ENCODE assay signal across 10 cellular contexts in the genomic region with DNA sequence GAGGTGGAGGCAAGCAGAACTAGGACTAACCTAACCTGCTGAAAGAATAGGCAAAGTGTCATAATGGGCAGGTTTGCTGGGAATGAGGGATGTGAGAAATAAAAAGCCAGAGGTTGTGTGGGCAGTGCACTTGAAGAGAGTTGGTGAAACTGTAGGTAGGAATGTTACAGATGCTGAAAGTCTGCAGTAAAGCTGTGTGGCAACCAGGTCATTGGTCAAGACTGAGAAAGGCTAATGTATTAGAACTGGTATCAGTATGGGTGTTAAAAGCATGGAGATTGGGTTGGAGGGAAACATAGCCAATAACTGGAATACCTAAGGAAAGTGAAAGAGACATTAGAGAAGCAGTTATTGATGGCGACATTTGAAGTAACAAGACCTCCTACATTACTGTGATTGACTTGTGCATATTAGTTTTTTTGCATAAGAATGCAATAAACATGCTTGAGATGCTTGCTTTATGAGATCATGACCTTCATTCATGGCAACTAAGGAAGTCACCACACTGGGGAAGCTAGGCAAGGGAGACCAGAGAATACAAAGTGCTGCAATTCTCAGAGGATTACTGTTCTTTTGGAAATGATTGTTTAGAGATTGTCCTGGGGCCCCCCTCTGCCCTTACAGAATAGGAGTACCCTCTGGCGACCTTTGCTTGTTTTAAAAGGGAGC. TPM values are rescaled to one million over a fixed set of nuclear protein-coding genes. Genes with fewer than 3 reads are reported as not detected.
DNase-seq lines count a peak whose midpoint lies in the region; ATAC-seq and TF ChIP-seq lines count a peak whose summit lies in the region.
"Had no signal": no experiment of that assay in that cellular context is flagged by ENCODE, and none has a peak within 500 bp of the region (broad histone marks: within the 10 kb centered on the region; RNA-seq: fewer than 3 reads in every experiment).

No MANE protein-coding gene starts in this region.

- H3K4ac ChIP-seq in H9 (ENCODE audit: low read depth, low read length) = no peak overlapping the region

- no peak overlapping the region for H3K56ac ChIP-seq in H9 (ENCODE audit: insufficient read length, low read depth, low read length)

- H2AFZ ChIP-seq in H9 (ENCODE audit: low read length) = no peak overlapping the region
- H2AFZ ChIP-seq in MM.1S (ENCODE audit: low read length) = no peak overlapping the region

- H3K27me3 ChIP-seq in H9 (ENCODE audit: insufficient read depth, low read length) (no peaks in the 10 kb centered on the region), skeletal muscle satellite cell (ENCODE audit: control insufficient read depth, insufficient read depth, low read length) (no peaks in the 10 kb centered on the region), MM.1S (replicated peaks; ENCODE audit: insufficient read depth, low read length) (no peaks in the 10 kb centered on the region)

- no peak overlapping the region for H4K8ac ChIP-seq in H9 (replicated peaks; ENCODE audit: insufficient read length, low read depth, low read length)

- H3K36me3 Mint-ChIP-seq in H9 (ENCODE audit: insufficient read depth in 1 of 3, low read depth in 3 of 3) (peaks cover 0 to 12% (median 7%) of the 10 kb centered on the region in 3 experiments; a peak in 5 of 7 replicates), WTC11 (peaks cover 7% of the 10 kb centered on the region)

- no peak overlapping the region for H3K23ac ChIP-seq in H9 (ENCODE audit: insufficient read length, low read depth, low read length)

- no peak overlapping the region for H3K14ac ChIP-seq in H9 (ENCODE audit: insufficient read depth, low read length)

- no peak overlapping the region for H2BK15ac ChIP-seq in H9 (ENCODE audit: low read depth, low read length)

- H4K5ac ChIP-seq in H9 (ENCODE audit: insufficient read length, low read depth, low read length) = no peak overlapping the region

- H3K79me1 ChIP-seq in H9 (ENCODE audit: insufficient read depth, low read depth, low read length, poor library complexity, severe bottlenecking) = no peaks in the 10 kb centered on the region

- H3F3A ChIP-seq in MM.1S (ENCODE audit: insufficient read depth, low read length) = no peaks in the 10 kb centered on the region

- peak overlapping the region; percentile 3 for H2BK5ac ChIP-seq in H9 (ENCODE audit: insufficient read length, low read length)

- no peak overlapping the region for H3T11ph ChIP-seq in H9 (ENCODE audit: low read length)

- H4K91ac ChIP-seq in H9 (ENCODE audit: insufficient read length, low read depth, low read length) = no peak overlapping the region

- H3K9ac ChIP-seq in H9 (ENCODE audit: extremely low read depth, insufficient read length, low read length) (no peak overlapping the region), skeletal muscle satellite cell (ENCODE audit: low read depth, low read length) (peak overlapping the region; percentile 29), MM.1S (ENCODE audit: low read length) (no peak overlapping the region)

- H3K27ac ChIP-seq in H9 (ENCODE audit: insufficient read length, low read depth, low read length) (peak overlapping the region; percentile 96), MM.1S (ENCODE audit: low read length) (no peak overlapping the region)

- H2BK12ac ChIP-seq in H9 (ENCODE audit: insufficient read length, low read depth, low read length) = no peak overlapping the region

- H3K79me2 ChIP-seq in H9 (ENCODE audit: insufficient read depth, low read length) (peaks cover 42% of the 10 kb centered on the region; the same call in 1 of the 2 replicates), MM.1S (ENCODE audit: low read length) (no peaks in the 10 kb centered on the region)

- H3K4me3 Mint-ChIP-seq in H9 = peak overlapping the region; percentile 9 to 30; a peak in 4 of 5 replicates
- H3K4me3 Mint-ChIP-seq in WTC11 = peak overlapping the region; percentile 46
- H3K4me3 Mint-ChIP-seq: stimulated activated naive CD8-positive, alpha-beta T cell treated with anti-CD3 and anti-CD28 coated beads, Interleukin-15, amount 100 ng/mL, for 72 hours had no signal

- H3K23me2 ChIP-seq in H9 (ENCODE audit: insufficient read length, low read depth, low read length, poor library complexity, severe bottlenecking) = peaks cover 2% of the 10 kb centered on the region

- DNase-seq in H9 (peak; percentile 77), WTC11 (ENCODE audit: low spot score) (no peak), foreskin melanocyte (peak; percentile 89), MM.1S (no peak)
- DNase-seq: NCI-H2171 treated with DMSO at 0.1 percent for 48 hours; stimulated activated naive CD8-positive, alpha-beta T cell treated with anti-CD3 and anti-CD28 coated beads, Interleukin-15, amount 100 ng/mL, for 72 hours had no signal

- H3K4me3 ChIP-seq in skeletal muscle satellite cell (ENCODE audit: low read length) = peak overlapping the region; percentile 25
- H3K4me3 ChIP-seq in MM.1S (ENCODE audit: low read length) = no peak overlapping the region

- CTCF ChIA-PET in WTC11 (lab: Charles Lee) = interaction anchor here (0.9 to 2.5 kb wide), 2 partner anchors 11 to 16 kb away, joined by 3 to 13 read pairs; partner anchors contain the start of gene GULP1

- peak overlapping the region; percentile 1 for H3K18ac ChIP-seq in H9 (ENCODE audit: insufficient read length, low read depth, low read length)

- ATAC-seq in WTC11 (peak; percentile 88), GM18517 (IDR thresholded peaks at IDR 0.05; ENCODE audit: unreplicated experiment) (no peak), HG03196 (IDR thresholded peaks at IDR 0.05; ENCODE audit: unreplicated experiment) (no peak)
- ATAC-seq: stimulated activated naive CD8-positive, alpha-beta T cell treated with anti-CD3 and anti-CD28 coated beads, Interleukin-15, amount 100 ng/mL, for 72 hours had no signal

- TF ChIP-seq CTCF in H9 (conservative IDR thresholded peaks at IDR 0.05) (no peak), WTC11 (IDR thresholded peaks at IDR 0.05) (no peak), MM.1S (IDR thresholded peaks at IDR 0.05; ENCODE audit: low read length) (no peak)

- peaks cover 32% of the 10 kb centered on the region for H3K4me1 ChIP-seq in H9 (ENCODE audit: insufficient read depth, low read length)
- H3K4me1 ChIP-seq in skeletal muscle satellite cell (ENCODE audit: control insufficient read depth, insufficient read depth, low read length) = peaks cover 45% of the 10 kb centered on the region
- H3K4me1 ChIP-seq in MM.1S (ENCODE audit: low read length) = no peaks in the 10 kb centered on the region

- H3K9me3 Mint-ChIP-seq in H9 (peaks cover 0 to 6% of the 10 kb centered on the region in 2 experiments; a peak in 3 of 5 replicates), WTC11 (peaks cover 5% of the 10 kb centered on the region)
- H3K9me3 Mint-ChIP-seq: stimulated activated naive CD8-positive, alpha-beta T cell treated with anti-CD3 and anti-CD28 coated beads, Interleukin-15, amount 100 ng/mL, for 72 hours had no signal

- no peaks in the 10 kb centered on the region for H3K27me3 Mint-ChIP-seq in H9 (ENCODE audit: low read depth)
- H3K27me3 Mint-ChIP-seq in WTC11 (ENCODE audit: low read depth) = no peaks in the 10 kb centered on the region
- H3K27me3 Mint-ChIP-seq: stimulated activated naive CD8-positive, alpha-beta T cell treated with anti-CD3 and anti-CD28 coated beads, Interleukin-15, amount 100 ng/mL, for 72 hours had no signal

- no CpG with 5 or more reads among the region's 2 CpGs for WGBS in H9 (ENCODE audit: extremely low coverage, insufficient read length, low lambda C conversion rate)

- peak overlapping the region; percentile 93 to 100 (median 98) for H3K27ac Mint-ChIP-seq in H9
- peak overlapping the region; percentile 94 for H3K27ac Mint-ChIP-seq in WTC11
- H3K27ac Mint-ChIP-seq: stimulated activated naive CD8-positive, alpha-beta T cell treated with anti-CD3 and anti-CD28 coated beads, Interleukin-15, amount 100 ng/mL, for 72 hours had no signal

- H3K4me1 Mint-ChIP-seq in H9 (peaks cover 80 to 81% of the 10 kb centered on the region in 2 experiments), WTC11 (peaks cover 85% of the 10 kb centered on the region)
- H3K4me1 Mint-ChIP-seq: stimulated activated naive CD8-positive, alpha-beta T cell treated with anti-CD3 and anti-CD28 coated beads, Interleukin-15, amount 100 ng/mL, for 72 hours had no signal

- H2BK20ac ChIP-seq in H9 (ENCODE audit: low read depth, low read length, poor library complexity, severe bottlenecking) = no peak overlapping the region

- H3K9me2 ChIP-seq in MM.1S (replicated peaks; ENCODE audit: insufficient read depth, low read length) = no peaks in the 10 kb centered on the region

- H4K20me1 ChIP-seq in H9 (ENCODE audit: control insufficient read depth, insufficient read depth, insufficient read length) (no peaks in the 10 kb centered on the region), MM.1S (ENCODE audit: insufficient read depth, low read length) (no peaks in the 10 kb centered on the region)

- POLR2A ChIA-PET in WTC11 (lab: Charles Lee) = interaction anchor here (1.1 to 3.0 kb wide), 2 partner anchors 11 to 16 kb away, joined by 3 to 25 read pairs; partner anchors contain the start of gene GULP1

- H3K36me3 ChIP-seq in skeletal muscle satellite cell (ENCODE audit: insufficient read depth, low read length) (no peaks in the 10 kb centered on the region), MM.1S (replicated peaks; ENCODE audit: insufficient read depth, low read length) (no peaks in the 10 kb centered on the region)

- no peak overlapping the region for H2AK5ac ChIP-seq in H9 (ENCODE audit: insufficient read length, low read length)

- H3K4me2 ChIP-seq in H9 (ENCODE audit: insufficient read depth, insufficient read length, low read length) = peak overlapping the region; percentile 29
- H3K4me2 ChIP-seq in skeletal muscle satellite cell (ENCODE audit: low read length) = peak overlapping the region; percentile 46
- H3K4me2 ChIP-seq in MM.1S (ENCODE audit: low read depth, low read length) = no peak overlapping the region

- no peak overlapping the region for H2BK120ac ChIP-seq in H9 (ENCODE audit: low read depth, low read length, poor library complexity, severe bottlenecking)

- H3K9me3 ChIP-seq in H9 (ENCODE audit: control insufficient read depth, low read depth, low read length) (no peaks in the 10 kb centered on the region), skeletal muscle satellite cell (replicated peaks; ENCODE audit: low read length) (no peaks in the 10 kb centered on the region), MM.1S (replicated peaks; ENCODE audit: insufficient read depth, low read length) (no peaks in the 10 kb centered on the region)

TF ChIP-seq in WTC11, 78 proteins besides CTCF, POLR2A, EP300 and RAD21 (continues in another document):
- TF ChIP-seq FOXJ3 (CRISPR knock-in tag; IDR thresholded peaks at IDR 0.05; ENCODE audit: borderline replicate concordance) = no peak

RNA-seq across cellular contexts. Expression of gene GULP1, which starts 11.8 kb away (rescaled TPM):
- total RNA-seq in H9 (2021) (124 and 140 TPM in 2 replicates), WTC11 (2021) (75.1 to 82.1 TPM (median 80.5 TPM) in 3 replicates)
- 21.0 and 21.4 TPM in 2 replicates for total RNA-seq in skeletal muscle satellite cell (2012; rRNA removed)
- total RNA-seq: activated CD8-positive, alpha-beta memory T cell treated with anti-CD3 and anti-CD28 coated beads for 36 hours had no signal

Comparison
In these comparisons a context has a peak if more than half of its experiments do, and no peak if none do; other contexts are left out.
1. DNase-seq: peak in H9 (single experiment) and foreskin melanocyte (single experiment); none in WTC11 (single experiment) and MM.1S (single experiment).